ENCODE assay signal across 8 cellular contexts in genomic region chr22:50731811-50732624, GRCh38. TPM values are rescaled to one million over a fixed set of nuclear protein-coding genes. Genes with fewer than 3 reads are reported as not detected.
DNase-seq lines count a peak whose midpoint lies in the region; ATAC-seq, FAIRE-seq and TF ChIP-seq lines count a peak whose summit lies in the region.

No MANE protein-coding gene starts in this region.

- no peak for FAIRE-seq in HepG2 (lab: Jason Lieb, UNC)

- peak; percentile 76 for ATAC-seq in HepG2
- no peak for ATAC-seq in GM18873 (IDR thresholded peaks at IDR 0.05; ENCODE audit: low FRiP score, unreplicated experiment)

- CTCF ChIA-PET in HepG2 (lab: Yijun Ruan, JAX; ENCODE audit: low intra/inter-chr PET ratio, low total read pairs): interaction anchor here (1.4 kb wide), 1 partner anchor 43 kb away, joined by 5 read pairs; no protein-coding TSS in a partner anchor

- H3K27ac ChIP-seq in HepG2 (ENCODE audit: extremely low read length, insufficient read depth, low read length): no peak overlapping the region

- H3K4me1 ChIP-seq in Loucy (ENCODE audit: insufficient read depth, low read length, poor library complexity, severe bottlenecking) (peaks cover 4% of the 10 kb centered on the region), HepG2 (ENCODE audit: insufficient read depth, low read length) (no peaks in the 10 kb centered on the region)

- intact Hi-C loops in HepG2 (cut with micrococcal nuclease; ENCODE audit: unreplicated experiment): no loop called here

- no peaks in the 10 kb centered on the region for H4K20me1 ChIP-seq in Loucy (ENCODE audit: insufficient read depth, low read length, poor library complexity, severe bottlenecking)
- H4K20me1 ChIP-seq in HepG2 (ENCODE audit: insufficient read depth, low read length): no peaks in the 10 kb centered on the region

- DNase-seq in DMS 273 (lab: John Stamatoyannopoulos, UW; ENCODE audit: unreplicated experiment) (peak; percentile 62), HepG2 (ENCODE audit: low spot score) (peak; percentile 28), amniotic stem cell (lab: John Stamatoyannopoulos, UW) (no peak)
- peak; percentile 15 for DNase-seq in activated CD4-positive, CD25-positive, alpha-beta regulatory T cell treated with anti-CD3 and anti-CD28 coated beads, Interleukin-2, amount 50 U/mL, for 16 hours (ENCODE audit: low read depth, low spot score)
- peak; percentile 55 for DNase-seq in central memory CD4-positive, alpha-beta T cell
- DNase-seq in stimulated activated CD8-positive, alpha-beta memory T cell treated with anti-CD3 and anti-CD28 coated beads, Interleukin-15, amount 100 ng/mL, for 24 hours (ENCODE audit: low read depth): peak; percentile 19

- peak; percentile 81 for TF ChIP-seq RAD21 in HepG2 (CRISPR knock-in tag; IDR thresholded peaks at IDR 0.05)

- POLR2A ChIA-PET in HepG2 (lab: Yijun Ruan, JAX): no interaction called here

- H3K4me2 ChIP-seq in Loucy (ENCODE audit: low read depth, low read length, poor library complexity, severe bottlenecking) (no peak overlapping the region), HepG2 (ENCODE audit: low read depth, low read length) (no peak overlapping the region)

- H3F3A ChIP-seq in Loucy (ENCODE audit: low read depth): no peaks in the 10 kb centered on the region

- H3K9me2 ChIP-seq in Loucy (replicated peaks; ENCODE audit: low read depth, low read length): no peaks in the 10 kb centered on the region

- H3K9me3 ChIP-seq in Loucy (ENCODE audit: insufficient read depth, low read depth, low read length) (no peaks in the 10 kb centered on the region), HepG2 (ENCODE audit: low read length) (no peaks in the 10 kb centered on the region)

- H3K36me3 ChIP-seq in Loucy (ENCODE audit: insufficient read depth, low read length) (no peaks in the 10 kb centered on the region), HepG2 (replicated peaks in 1 of 2; ENCODE audit: control insufficient read depth in 1 of 2, insufficient read depth in 2 of 2, low read length in 2 of 2) (peaks cover 2 to 3% of the 10 kb centered on the region in 2 experiments; a peak in 2 of 5 replicates)

- H2AFZ ChIP-seq in Loucy (ENCODE audit: low read length) (no peak overlapping the region), HepG2 (ENCODE audit: low read length) (no peak overlapping the region)

- H3K79me2 ChIP-seq in Loucy (ENCODE audit: insufficient read depth, low read length): no peaks in the 10 kb centered on the region
- H3K79me2 ChIP-seq in HepG2 (ENCODE audit: insufficient read depth, low read length): no peaks in the 10 kb centered on the region

- in situ Hi-C loops in HepG2 (cut with HindIII; ENCODE audit: extremely low pct_ligation_motif_present, low pct_unique_long_range_greater_than_20kb): no loop called here

- TF ChIP-seq POLR2A in HepG2 (IDR thresholded peaks at IDR 0.05; ENCODE audit: insufficient read depth in 1 of 2, low read depth in 2 of 2, low read length in 2 of 2): no peak

- H3K4me3 ChIP-seq in Loucy (ENCODE audit: low read length, poor library complexity, severe bottlenecking) (no peak overlapping the region), HepG2 (replicated peaks in 1 of 3; ENCODE audit: insufficient read depth in 1 of 3, low read depth in 2 of 3, low read length in 3 of 3) (no peak overlapping the region)

- BruUV-seq in HepG2 (replicated peaks; lab: Mats Ljungman, UMichigan): no TSS peak

- TF ChIP-seq CTCF in Loucy (conservative IDR thresholded peaks at IDR 0.05; ENCODE audit: low read length): peak; percentile 82
- TF ChIP-seq CTCF in HepG2 (CRISPR knock-in tag; IDR thresholded peaks at IDR 0.05): peak; percentile 94

- no peaks in the 10 kb centered on the region for H3K27me3 ChIP-seq in Loucy (ENCODE audit: insufficient read depth, low read length, poor library complexity, severe bottlenecking)
- H3K27me3 ChIP-seq in HepG2 (ENCODE audit: control insufficient read depth in 1 of 2, insufficient read depth in 2 of 2, low read length in 2 of 2): no peaks in the 10 kb centered on the region; a peak in 1 of 5 replicates

- H3K9ac ChIP-seq in Loucy (ENCODE audit: low read depth, low read length, poor library complexity, severe bottlenecking) (no peak overlapping the region), HepG2 (ENCODE audit: insufficient read depth, low read depth, low read length) (no peak overlapping the region)

- no peak for TF ChIP-seq EP300 in HepG2 (IDR thresholded peaks at IDR 0.05; ENCODE audit: low read depth in 2 of 2, low read length in 2 of 2)
- no peak for TF ChIP-seq EP300 in HepG2 (CRISPR knock-in tag; IDR thresholded peaks at IDR 0.05; ENCODE audit: borderline replicate concordance)

- WGBS in HepG2 (ENCODE audit: low lambda C conversion rate): 88% methylated on average over 12 of the region's 32 CpGs

RNA-seq across cellular contexts. Expression of gene ACR, which starts 6.0 kb away (rescaled TPM):
- total RNA-seq in HepG2 (2016; rRNA removed; fragmentation: Illumina TruSeq; extraction: Trizol): not detected in 2 replicates
- not detected in 2 replicates for total RNA-seq in HepG2 (2016; cell fraction: cytosol; rRNA removed; fragmentation: Illumina TruSeq; extraction: Trizol; ENCODE audit: low read depth)
- not detected in 2 replicates for total RNA-seq in HepG2 (2016; cell fraction: insoluble cytoplasmic fraction; rRNA removed; fragmentation: Illumina TruSeq; extraction: Trizol)
- total RNA-seq in HepG2 (2016; cell fraction: membrane; rRNA removed; fragmentation: Illumina TruSeq; extraction: Trizol): not detected in 2 replicates
- total RNA-seq in HepG2 (2016; cell fraction: nucleus; rRNA removed; fragmentation: Illumina TruSeq; extraction: Trizol): not detected in 2 replicates
- polyA plus RNA-seq in HepG2 (2011; rRNA removed): 0.15 and 0.29 TPM in 2 replicates
- 0.04 and 0.12 TPM in 2 replicates for polyA plus RNA-seq in HepG2 (2011; cell fraction: cytosol; rRNA removed)
- 0.51 and 0.73 TPM in 2 replicates for polyA plus RNA-seq in HepG2 (2011; cell fraction: nucleus; rRNA removed)
- polyA plus RNA-seq in HepG2 (2012): 0.44 TPM in 1 of 2 replicates, not detected in the other
- not detected in 2 replicates for polyA plus RNA-seq in HepG2 (2016; cell fraction: cytosol; fragmentation: Illumina TruSeq; extraction: Trizol; ENCODE audit: low read depth)
- polyA plus RNA-seq in HepG2 (2016; cell fraction: insoluble cytoplasmic fraction; fragmentation: Illumina TruSeq; extraction: Trizol; ENCODE audit: low read depth): not detected in 2 replicates
- polyA plus RNA-seq in HepG2 (2016; cell fraction: membrane; fragmentation: Illumina TruSeq; extraction: Trizol; ENCODE audit: low read depth): not detected in 2 replicates
- not detected in 2 replicates for polyA plus RNA-seq in HepG2 (2016; cell fraction: nucleus; fragmentation: Illumina TruSeq; extraction: Trizol; ENCODE audit: insufficient read depth, low read depth)
- not detected in 2 replicates for polyA minus RNA-seq in HepG2 (2011; rRNA and poly(A)+ RNA removed; ENCODE audit: low replicate concordance)
- polyA minus RNA-seq in HepG2 (2011; cell fraction: cytosol; rRNA and poly(A)+ RNA removed): not detected in 2 replicates
- polyA minus RNA-seq in HepG2 (2011; cell fraction: nucleus; rRNA and poly(A)+ RNA removed): 0.62 and 0.77 TPM in 2 replicates

RNA-seq across cellular contexts. Expression of gene RABL2B, which starts 51.4 kb away (rescaled TPM):
- total RNA-seq in HepG2 (2016; rRNA removed; fragmentation: Illumina TruSeq; extraction: Trizol): 4.9 and 8.0 TPM in 2 replicates
- total RNA-seq in HepG2 (2016; cell fraction: cytosol; rRNA removed; fragmentation: Illumina TruSeq; extraction: Trizol; ENCODE audit: low read depth): 9.0 and 9.7 TPM in 2 replicates
- total RNA-seq in HepG2 (2016; cell fraction: insoluble cytoplasmic fraction; rRNA removed; fragmentation: Illumina TruSeq; extraction: Trizol): 4.5 and 7.5 TPM in 2 replicates
- total RNA-seq in HepG2 (2016; cell fraction: membrane; rRNA removed; fragmentation: Illumina TruSeq; extraction: Trizol): 5.4 and 9.1 TPM in 2 replicates
- total RNA-seq in HepG2 (2016; cell fraction: nucleus; rRNA removed; fragmentation: Illumina TruSeq; extraction: Trizol): 12.7 and 14.3 TPM in 2 replicates
- 27.9 and 28.3 TPM in 2 replicates for polyA plus RNA-seq in HepG2 (2011; rRNA removed)
- polyA plus RNA-seq in HepG2 (2011; cell fraction: cytosol; rRNA removed): 8.2 and 9.8 TPM in 2 replicates
- 75.3 and 87.9 TPM in 2 replicates for polyA plus RNA-seq in HepG2 (2011; cell fraction: nucleus; rRNA removed)
- 9.5 and 9.6 TPM in 2 replicates for polyA plus RNA-seq in HepG2 (2012)
- 4.1 and 6.8 TPM in 2 replicates for polyA plus RNA-seq in HepG2 (2016; cell fraction: cytosol; fragmentation: Illumina TruSeq; extraction: Trizol; ENCODE audit: low read depth)
- polyA plus RNA-seq in HepG2 (2016; cell fraction: insoluble cytoplasmic fraction; fragmentation: Illumina TruSeq; extraction: Trizol; ENCODE audit: low read depth): 11.8 and 12.5 TPM in 2 replicates
- 8.9 and 10.0 TPM in 2 replicates for polyA plus RNA-seq in HepG2 (2016; cell fraction: membrane; fragmentation: Illumina TruSeq; extraction: Trizol; ENCODE audit: low read depth)
- polyA plus RNA-seq in HepG2 (2016; cell fraction: nucleus; fragmentation: Illumina TruSeq; extraction: Trizol; ENCODE audit: insufficient read depth, low read depth): 38.4 and 47.1 TPM in 2 replicates
- 16.1 and 22.0 TPM in 2 replicates for polyA minus RNA-seq in HepG2 (2011; rRNA and poly(A)+ RNA removed; ENCODE audit: low replicate concordance)
- polyA minus RNA-seq in HepG2 (2011; cell fraction: cytosol; rRNA and poly(A)+ RNA removed): 4.2 and 4.7 TPM in 2 replicates
- polyA minus RNA-seq in HepG2 (2011; cell fraction: nucleus; rRNA and poly(A)+ RNA removed): 21.5 and 23.5 TPM in 2 replicates

RNA-seq across cellular contexts. Expression of gene SHANK3, which starts 59.4 kb away (rescaled TPM):
- 1.9 and 2.9 TPM in 2 replicates for total RNA-seq in HepG2 (2016; rRNA removed; fragmentation: Illumina TruSeq; extraction: Trizol)
- total RNA-seq in HepG2 (2016; cell fraction: cytosol; rRNA removed; fragmentation: Illumina TruSeq; extraction: Trizol; ENCODE audit: low read depth): 0.79 and 1.0 TPM in 2 replicates
- total RNA-seq in HepG2 (2016; cell fraction: insoluble cytoplasmic fraction; rRNA removed; fragmentation: Illumina TruSeq; extraction: Trizol): 1.7 and 2.9 TPM in 2 replicates
- 2.3 TPM in 2 replicates for total RNA-seq in HepG2 (2016; cell fraction: membrane; rRNA removed; fragmentation: Illumina TruSeq; extraction: Trizol)
- total RNA-seq in HepG2 (2016; cell fraction: nucleus; rRNA removed; fragmentation: Illumina TruSeq; extraction: Trizol): 2.9 and 3.7 TPM in 2 replicates
- 4.6 and 6.5 TPM in 2 replicates for polyA plus RNA-seq in HepG2 (2011; rRNA removed)
- polyA plus RNA-seq in HepG2 (2011; cell fraction: cytosol; rRNA removed): 3.0 and 3.9 TPM in 2 replicates
- polyA plus RNA-seq in HepG2 (2011; cell fraction: nucleus; rRNA removed): 25.0 and 33.1 TPM in 2 replicates
- polyA plus RNA-seq in HepG2 (2012): 7.9 and 8.7 TPM in 2 replicates
- 0.66 and 0.71 TPM in 2 replicates for polyA plus RNA-seq in HepG2 (2016; cell fraction: cytosol; fragmentation: Illumina TruSeq; extraction: Trizol; ENCODE audit: low read depth)
- 3.0 and 4.2 TPM in 2 replicates for polyA plus RNA-seq in HepG2 (2016; cell fraction: insoluble cytoplasmic fraction; fragmentation: Illumina TruSeq; extraction: Trizol; ENCODE audit: low read depth)
- 1.6 and 1.9 TPM in 2 replicates for polyA plus RNA-seq in HepG2 (2016; cell fraction: membrane; fragmentation: Illumina TruSeq; extraction: Trizol; ENCODE audit: low read depth)
- 14.0 and 17.0 TPM in 2 replicates for polyA plus RNA-seq in HepG2 (2016; cell fraction: nucleus; fragmentation: Illumina TruSeq; extraction: Trizol; ENCODE audit: insufficient read depth, low read depth)
- 0.07 and 4.8 TPM in 2 replicates for polyA minus RNA-seq in HepG2 (2011; rRNA and poly(A)+ RNA removed; ENCODE audit: low replicate concordance)
- 5.2 and 5.4 TPM in 2 replicates for polyA minus RNA-seq in HepG2 (2011; cell fraction: cytosol; rRNA and poly(A)+ RNA removed)
- polyA minus RNA-seq in HepG2 (2011; cell fraction: nucleus; rRNA and poly(A)+ RNA removed): 5.8 and 5.9 TPM in 2 replicates
